ENCODE assay signal across 21 cellular contexts in the genomic region with DNA sequence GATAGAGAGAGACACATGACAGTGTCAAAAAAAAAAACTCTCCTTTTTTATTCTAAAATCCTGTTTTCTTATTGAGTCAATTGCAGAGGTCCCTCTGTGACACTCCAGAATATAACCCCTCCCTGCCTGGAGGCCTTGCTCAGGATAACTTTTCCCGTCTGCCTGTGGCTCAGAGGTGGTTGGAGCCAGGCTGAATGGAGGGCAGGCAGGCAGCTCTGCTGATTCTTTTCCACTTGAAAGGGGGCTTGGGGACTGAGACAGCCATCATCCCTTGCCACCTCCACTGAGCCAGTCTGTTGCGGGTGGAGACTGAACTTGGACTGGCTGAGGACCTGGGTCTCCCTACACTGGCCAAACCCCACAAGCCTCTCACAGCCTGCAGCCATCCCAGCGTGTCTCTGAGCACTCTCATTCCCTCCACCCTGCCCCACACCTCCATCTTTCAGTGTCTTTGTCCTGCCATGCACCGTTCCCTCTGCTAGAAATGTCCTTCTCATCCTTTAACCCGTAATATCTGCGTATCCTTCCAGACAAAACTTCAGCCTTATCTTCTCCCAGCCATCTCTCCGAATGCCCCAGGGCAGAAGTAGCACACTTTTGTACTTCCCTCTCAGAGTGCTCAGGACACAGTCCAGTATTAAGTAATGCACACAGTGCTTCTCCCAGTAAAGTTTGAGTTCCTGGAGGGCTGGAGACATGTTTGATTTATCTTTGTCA.
DNase-seq lines count a peak whose midpoint lies in the region; ATAC-seq, FAIRE-seq and TF ChIP-seq lines count a peak whose summit lies in the region.
"Had no signal": no experiment of that assay in that cellular context is flagged by ENCODE, and none has a peak within 500 bp of the region (broad histone marks: within the 10 kb centered on the region; RNA-seq: fewer than 3 reads in every experiment).

No MANE protein-coding gene starts in this region.

- H3K14ac ChIP-seq in IMR-90 (replicated peaks; ENCODE audit: low read depth, low read length) = 0 out of 2 replicates have a peak overlapping the region, but pooled peaks have one; percentile 24

- no peaks in the 10 kb centered on the region; a peak in 1 of 4 replicates for H3K79me1 ChIP-seq in IMR-90 (ENCODE audit: low read depth in 1 of 2, low read length in 2 of 2)

- TF ChIP-seq RAD21 in IMR-90 (IDR thresholded peaks at IDR 0.05; ENCODE audit: low read length) = no peak

- H3K4me3 Mint-ChIP-seq in WTC11 = no peak overlapping the region
- no peak overlapping the region for H3K4me3 Mint-ChIP-seq in activated CD4-positive, alpha-beta memory T cell treated with anti-CD3 and anti-CD28 coated beads for 36 hours
- H3K4me3 Mint-ChIP-seq: CD14-positive monocyte had no signal

- peak overlapping the region; percentile 66; the same call in 1 of the 2 replicates for H2BK20ac ChIP-seq in IMR-90 (ENCODE audit: low read depth, low read length)

- H3K36me3 ChIP-seq in IMR-90 (ENCODE audit: control insufficient read depth, insufficient read depth, low read length) (no peaks in the 10 kb centered on the region), keratinocyte (ENCODE audit: control insufficient read depth in 2 of 2, extremely low read depth in 1 of 2, insufficient read depth in 2 of 2, low read length in 2 of 2) (no peaks in the 10 kb centered on the region), upper lobe of right lung (no peaks in the 10 kb centered on the region)
- H3K36me3 ChIP-seq: HAP-1 had no signal

- H3K27ac ChIP-seq in IMR-90 (ENCODE audit: insufficient read depth, low read length) = no peak overlapping the region
- peak overlapping the region; percentile 9 for H3K27ac ChIP-seq in keratinocyte (ENCODE audit: control insufficient read depth, insufficient read depth, low read length)
- H3K27ac ChIP-seq in upper lobe of right lung = no peak overlapping the region
- H3K27ac ChIP-seq: KMS-11 had no signal

- H3K27me3 ChIP-seq in IMR-90 (ENCODE audit: control insufficient read depth, insufficient read depth, low read length) (no peaks in the 10 kb centered on the region), keratinocyte (ENCODE audit: control insufficient read depth, extremely low read depth, insufficient read depth, low read length) (no peaks in the 10 kb centered on the region), upper lobe of right lung (no peaks in the 10 kb centered on the region)

- peak overlapping the region; percentile 71 for H2AK9ac ChIP-seq in IMR-90 (replicated peaks; ENCODE audit: low read depth, low read length, poor library complexity)

- H3K4ac ChIP-seq in IMR-90 (ENCODE audit: low read depth, low read length) = peak overlapping the region; percentile 47; the same call in 1 of the 2 replicates

- TF ChIP-seq CTCF in IMR-90 (conservative IDR thresholded peaks at IDR 0.05; ENCODE audit: low read depth, low read length) (no peak), WTC11 (IDR thresholded peaks at IDR 0.05) (no peak), keratinocyte (optimal IDR thresholded peaks at IDR 0.05 in 1 of 3, IDR thresholded peaks at IDR 0.05 in 1 of 3, conservative IDR thresholded peaks at IDR 0.05 in 1 of 3; ENCODE audit: extremely low read depth in 1 of 3, insufficient read depth in 2 of 3, low read length in 3 of 3) (no peak), upper lobe of right lung (IDR thresholded peaks at IDR 0.05) (no peak)

- H3K9me1 ChIP-seq in IMR-90 (ENCODE audit: insufficient read depth, low read length) (0 out of 2 replicates have a peak, but pooled peaks cover 3% of the 10 kb centered on the region), keratinocyte (ENCODE audit: control insufficient read depth, extremely low read depth, insufficient read depth, low read length) (no peaks in the 10 kb centered on the region)

- CTCF ChIA-PET in IMR-90 (lab: Yijun Ruan, JAX) = no interaction called here
- CTCF ChIA-PET in WTC11 (lab: Charles Lee) = interaction anchor here (2.0 kb wide), 1 partner anchor 308 kb away, joined by 6 read pairs; no protein-coding TSS in a partner anchor
- CTCF ChIA-PET in activated CD4-positive, alpha-beta memory T cell treated with anti-CD3 and anti-CD28 coated beads for 36 hours (lab: Charles Lee) = no interaction called here

- H3K9ac ChIP-seq in IMR-90 (ENCODE audit: low read depth, low read length) (no peak overlapping the region), keratinocyte (ENCODE audit: control insufficient read depth, extremely low read depth, insufficient read depth, low read length) (no peak overlapping the region)
- H3K9ac ChIP-seq: KMS-11 had no signal

- H3K36me3 Mint-ChIP-seq in WTC11 = no peaks in the 10 kb centered on the region
- H3K36me3 Mint-ChIP-seq in activated CD4-positive, alpha-beta memory T cell treated with anti-CD3 and anti-CD28 coated beads for 36 hours = no peaks in the 10 kb centered on the region
- H3K36me3 Mint-ChIP-seq: CD14-positive monocyte had no signal

- TF ChIP-seq POLR2A in IMR-90 (IDR thresholded peaks at IDR 0.05; ENCODE audit: low read depth, low read length) = no peak

- H3K27me3 Mint-ChIP-seq in WTC11 (ENCODE audit: low read depth) = no peaks in the 10 kb centered on the region; the same call in 1 of the 2 replicates
- peaks cover 4% of the 10 kb centered on the region for H3K27me3 Mint-ChIP-seq in activated CD4-positive, alpha-beta memory T cell treated with anti-CD3 and anti-CD28 coated beads for 36 hours

- H4K8ac ChIP-seq in IMR-90 (ENCODE audit: low read depth in 2 of 2, low read length in 2 of 2) = no peak overlapping the region

- H3K4me1 Mint-ChIP-seq in WTC11 = peaks cover 22% of the 10 kb centered on the region
- H3K4me1 Mint-ChIP-seq in activated CD4-positive, alpha-beta memory T cell treated with anti-CD3 and anti-CD28 coated beads for 36 hours (ENCODE audit: low read depth) = peaks cover 6% of the 10 kb centered on the region

- ATAC-seq in IMR-90 (ENCODE audit: low read depth) = no peak
- ATAC-seq in WTC11 = no peak
- ATAC-seq in upper lobe of right lung = peak; percentile 39
- no peak for ATAC-seq in GM18907 (IDR thresholded peaks at IDR 0.05; ENCODE audit: unreplicated experiment)
- ATAC-seq: GM12878, Right ventricle myocardium inferior had no signal

- H2AK5ac ChIP-seq in IMR-90 (ENCODE audit: low read depth, low read length) = no peak overlapping the region; the same call in 1 of the 2 replicates

- no peaks in the 10 kb centered on the region for H4K20me1 ChIP-seq in IMR-90 (ENCODE audit: insufficient read depth, low read length)
- H4K20me1 ChIP-seq in keratinocyte (ENCODE audit: control insufficient read depth, extremely low read depth, insufficient read depth, low read length) = no peaks in the 10 kb centered on the region

- H2BK15ac ChIP-seq in IMR-90 (ENCODE audit: low read depth, low read length) = no peak overlapping the region

- no peak overlapping the region for H2BK120ac ChIP-seq in IMR-90 (ENCODE audit: low read depth, low read length)

- no TSS peak for BruUV-seq in IMR-90 (replicated peaks; lab: Mats Ljungman, UMichigan)

- intact Hi-C loops in IMR-90 (cut with micrococcal nuclease) = no loop called here
- intact Hi-C loops in upper lobe of right lung (cut with DNase I) = no loop called here
- intact Hi-C loops in activated CD4-positive, alpha-beta memory T cell treated with anti-CD3 and anti-CD28 coated beads for 36 hours (cut with micrococcal nuclease) = no loop called here

- H2AFZ ChIP-seq in IMR-90 (replicated peaks; ENCODE audit: low read length, poor library complexity) = peak overlapping the region; percentile 34
- H2AFZ ChIP-seq in keratinocyte (ENCODE audit: control insufficient read depth, low read length) = peak overlapping the region; percentile 32

- FAIRE-seq in keratinocyte (lab: Jason Lieb, UNC) = peak; percentile 39
- FAIRE-seq: GM12878, HTR-8/SVneo, RCC 7860 had no signal

- H3K18ac ChIP-seq in IMR-90 (ENCODE audit: low read depth, low read length) = no peak overlapping the region

- H3K23ac ChIP-seq in IMR-90 (ENCODE audit: low read depth, low read length) = no peak overlapping the region

- H3K4me2 ChIP-seq in IMR-90 (ENCODE audit: low read depth, low read length) = no peak overlapping the region
- H3K4me2 ChIP-seq in keratinocyte (ENCODE audit: control insufficient read depth, extremely low read depth, insufficient read depth, low read depth, low read length) = no peak overlapping the region
- H3K4me2 ChIP-seq: KMS-11 had no signal

- no peak for DNase-seq in IMR-90
- DNase-seq in WTC11 (ENCODE audit: low spot score) = no peak
- no peak for DNase-seq in keratinocyte (ENCODE audit: low read depth, low spot score)
- no peak for DNase-seq in upper lobe of right lung
- no peak for DNase-seq in activated CD4-positive, alpha-beta memory T cell treated with anti-CD3 and anti-CD28 coated beads for 36 hours
- DNase-seq in EL = no peak
- no peak for DNase-seq in stimulated activated CD4-positive, alpha-beta T cell treated with anti-CD3 and anti-CD28 coated beads, Interleukin-4, amount 100 ng/mL, for 4 hours
- DNase-seq: NCI-H1105, NCI-H146, NCI-H2029, NCI-H226, NCI-H510A treated with DMSO at 0.1 percent for 48 hours, NCI-H748 treated with DMSO at 0.1 percent for 48 hours had no signal

- H3K9me3 ChIP-seq in IMR-90 (ENCODE audit: control insufficient read depth, insufficient read depth, low read length) (no peaks in the 10 kb centered on the region), keratinocyte (ENCODE audit: control insufficient read depth, low read depth, low read length) (no peaks in the 10 kb centered on the region), upper lobe of right lung (no peaks in the 10 kb centered on the region)
- H3K9me3 ChIP-seq: HAP-1 had no signal

- no peak overlapping the region for H4K5ac ChIP-seq in IMR-90 (ENCODE audit: low read depth, low read length)

- H3K9me3 Mint-ChIP-seq in WTC11 = peaks cover 3% of the 10 kb centered on the region; the same call in 1 of the 2 replicates
- H3K9me3 Mint-ChIP-seq in activated CD4-positive, alpha-beta memory T cell treated with anti-CD3 and anti-CD28 coated beads for 36 hours = no peaks in the 10 kb centered on the region
- H3K9me3 Mint-ChIP-seq: CD14-positive monocyte had no signal

- H3K4me3 ChIP-seq in IMR-90 (ENCODE audit: insufficient read depth, low read depth, low read length) (no peak overlapping the region), keratinocyte (ENCODE audit: control insufficient read depth in 2 of 3, extremely low read depth in 1 of 3, insufficient read depth in 2 of 3, low read depth in 1 of 3, low read length in 3 of 3) (no peak overlapping the region), upper lobe of right lung (no peak overlapping the region)
- H3K4me3 ChIP-seq: GM12878, HAP-1 had no signal

- no peaks in the 10 kb centered on the region for H3K79me2 ChIP-seq in keratinocyte (ENCODE audit: control insufficient read depth, insufficient read depth, low read length)

- H4K91ac ChIP-seq in IMR-90 (ENCODE audit: insufficient read depth, low read depth, low read length) = peak overlapping the region; percentile 4; the same call in 1 of the 2 replicates

- in situ Hi-C loops in IMR-90 (cut with MboI; ENCODE audit: low sequenced_read_pairs) = loop anchor here (25.0 kb wide), 1 partner anchor 737 kb away; no protein-coding TSS in a partner anchor

- no peak overlapping the region for H3K27ac Mint-ChIP-seq in WTC11
- H3K27ac Mint-ChIP-seq in activated CD4-positive, alpha-beta memory T cell treated with anti-CD3 and anti-CD28 coated beads for 36 hours = no peak overlapping the region

- 88% methylated on average over 5 of the region's 7 CpGs; no CpG with 5 or more reads in 1 of the 2 experiments for WGBS in IMR-90 (ENCODE audit: extremely low coverage in 2 of 2, insufficient read length in 1 of 2), 2 experiments

- H3K4me1 ChIP-seq in IMR-90 (ENCODE audit: control insufficient read depth, insufficient read depth, low read length) = peaks cover 2% of the 10 kb centered on the region
- peaks cover 28% of the 10 kb centered on the region for H3K4me1 ChIP-seq in keratinocyte (ENCODE audit: control insufficient read depth, extremely low read depth, insufficient read depth, low read length)
- H3K4me1 ChIP-seq in upper lobe of right lung = no peaks in the 10 kb centered on the region

- POLR2A ChIA-PET in IMR-90 (lab: Charles Lee; ENCODE audit: unreplicated experiment) = no interaction called here
- POLR2A ChIA-PET in WTC11 (lab: Charles Lee) = no interaction called here
- POLR2A ChIA-PET in activated CD4-positive, alpha-beta memory T cell treated with anti-CD3 and anti-CD28 coated beads for 36 hours (lab: Charles Lee) = no interaction called here

- dilution Hi-C loops in IMR-90 (cut with HindIII; ENCODE audit: low sequenced_read_pairs, unreplicated experiment) (no loop called here), keratinocyte (cut with MboI; ENCODE audit: extremely low pct_ligation_motif_present, low sequenced_read_pairs) (loop anchor here (25.0 kb wide), 1 partner anchor 288 kb away; no protein-coding TSS in a partner anchor)

- H2BK5ac ChIP-seq in IMR-90 (ENCODE audit: low read depth, low read length, poor library complexity, severe bottlenecking) = no peak overlapping the region

- H3K56ac ChIP-seq in IMR-90 (ENCODE audit: extremely low read depth, insufficient read depth, low read length) = no peak overlapping the region
